ENCODE assay signal across 8 cellular contexts in genomic region chr12:132144115-132145071, GRCh38. TPM values are rescaled to one million over a fixed set of nuclear protein-coding genes. Genes with fewer than 3 reads are reported as not detected.
DNase-seq lines count a peak whose midpoint lies in the region; ATAC-seq and TF ChIP-seq lines count a peak whose summit lies in the region.

TSS of gene DDX51 (minus strand) at chr12:132144319. CDS start at chr12:132144296, 23 bp downstream.
TSS of gene NOC4L (plus strand) at chr12:132144457. CDS start at chr12:132144489, 32 bp downstream.

- no peaks in the 10 kb centered on the region for H3K27me3 Mint-ChIP-seq in osteocyte (ENCODE audit: unreplicated experiment)

- intact Hi-C loops in head of caudate nucleus (cut with DNase I): loop anchor here (1.0 kb wide), 1 partner anchor 60 kb away; no protein-coding TSS in a partner anchor

- TF ChIP-seq CTCF in GM10266 (IDR thresholded peaks at IDR 0.05; ENCODE audit: control insufficient read depth, insufficient read depth, low read depth, missing control alignments) (no peak), osteocyte (IDR thresholded peaks at IDR 0.05) (no peak)

- peak within 1 kb of the TSS; percentile 88 for H3K27ac ChIP-seq in thymus (ENCODE audit: low read depth)

- H3K9me3 Mint-ChIP-seq in activated naive CD4-positive, alpha-beta T cell treated with anti-CD3 and anti-CD28 coated beads, Interleukin-2, amount 50 U/mL, for 72 hours: no peaks in the 10 kb centered on the region
- no peaks in the 10 kb centered on the region for H3K9me3 Mint-ChIP-seq in osteocyte (ENCODE audit: unreplicated experiment)

- WGBS in thymus: under 1% methylated on average over 113 of the region's 113 CpGs

- H3K4me1 ChIP-seq in thymus (ENCODE audit: control insufficient read depth, insufficient read depth, low read length): peaks cover 8% of the 10 kb centered on the region

- no peaks in the 10 kb centered on the region for H3K27me3 ChIP-seq in thymus (ENCODE audit: control insufficient read depth, insufficient read depth)

- no peaks in the 10 kb centered on the region for H3K9me3 ChIP-seq in thymus (ENCODE audit: control insufficient read depth)

- H3K36me3 Mint-ChIP-seq in activated naive CD4-positive, alpha-beta T cell treated with anti-CD3 and anti-CD28 coated beads, Interleukin-2, amount 50 U/mL, for 72 hours: peaks cover 4 to 14% of the 10 kb centered on the region in 2 donors
- peaks cover 6% of the 10 kb centered on the region for H3K36me3 Mint-ChIP-seq in osteocyte (ENCODE audit: unreplicated experiment)

- peak within 1 kb of the TSS; percentile 83 for H3K4me3 Mint-ChIP-seq in osteocyte (ENCODE audit: unreplicated experiment)

- H3K36me3 ChIP-seq in thymus (ENCODE audit: control insufficient read depth, insufficient read depth): peaks cover 37% of the 10 kb centered on the region

- H3K4me1 Mint-ChIP-seq in osteocyte (ENCODE audit: unreplicated experiment): peaks cover 26% of the 10 kb centered on the region

- DNase-seq in GM10266 (ENCODE audit: extremely low spot score): peak; percentile 99
- peak; percentile 89 for DNase-seq in NCI-H1092 (lab: John Stamatoyannopoulos, UW)
- peak; percentile 13 for DNase-seq in SKM-1 (lab: John Stamatoyannopoulos, UW; ENCODE audit: unreplicated experiment)
- DNase-seq in activated naive CD4-positive, alpha-beta T cell treated with anti-CD3 and anti-CD28 coated beads, Interleukin-2, amount 50 U/mL, for 72 hours (ENCODE audit: low spot score in 2 of 2): peak; percentile 96 to 97
- DNase-seq in head of caudate nucleus: peak; percentile 85 to 98 (median 94)
- peak; percentile 98 for DNase-seq in osteocyte (ENCODE audit: extremely low spot score, unreplicated experiment)

- peak within 1 kb of the TSS; percentile 85 for H3K4me3 ChIP-seq in thymus (ENCODE audit: low read length)

- H3K27ac Mint-ChIP-seq in activated naive CD4-positive, alpha-beta T cell treated with anti-CD3 and anti-CD28 coated beads, Interleukin-2, amount 50 U/mL, for 72 hours: peak within 1 kb of the TSS; percentile 89 to 99
- peak within 1 kb of the TSS; percentile 78 for H3K27ac Mint-ChIP-seq in osteocyte (ENCODE audit: unreplicated experiment)

- peak; percentile 81 for ATAC-seq in HG02588 (IDR thresholded peaks at IDR 0.05; ENCODE audit: unreplicated experiment)
- ATAC-seq in activated naive CD4-positive, alpha-beta T cell treated with anti-CD3 and anti-CD28 coated beads, Interleukin-2, amount 50 U/mL, for 72 hours: peak; percentile 96 to 98

RNA-seq across cellular contexts. Expression of gene DDX51, which starts in this region (rescaled TPM):
- 10 to 100 TPM; 22.0 to 34.5 TPM for total RNA-seq in activated naive CD4-positive, alpha-beta T cell treated with anti-CD3 and anti-CD28 coated beads, Interleukin-2, amount 50 U/mL, for 72 hours
- 17.7 and 19.3 TPM in 2 replicates for total RNA-seq in osteocyte
- polyA plus RNA-seq in thymus: 35.3 TPM

RNA-seq across cellular contexts. Expression of gene NOC4L, which starts in this region (rescaled TPM):
- total RNA-seq in activated naive CD4-positive, alpha-beta T cell treated with anti-CD3 and anti-CD28 coated beads, Interleukin-2, amount 50 U/mL, for 72 hours: 10 to 100 TPM; 21.0 to 29.3 TPM
- 21.4 and 22.0 TPM in 2 replicates for total RNA-seq in osteocyte
- 41.6 TPM for polyA plus RNA-seq in thymus

Comparison
In these comparisons a context has a peak if more than half of its experiments do, and no peak if none do; other contexts are left out.
1. Peak in every context shown above with its lines: DNase-seq, ATAC-seq, H3K4me3 ChIP-seq and H3K27ac ChIP-seq.
2. DNase-seq: peak in every context shown above with its lines; median percentile 99 in GM10266; 98 in osteocyte; 96 in activated naive CD4-positive, alpha-beta T cell treated with anti-CD3 and anti-CD28 coated beads, Interleukin-2, amount 50 U/mL, for 72 hours; 94 in head of caudate nucleus; 89 in NCI-H1092; 13 in SKM-1.